8 cellular contexts compared by ENCODE assay signal in genomic region chr1:116737020-116737854, GRCh38. TPM values are rescaled to one million over a fixed set of nuclear protein-coding genes. Genes with fewer than 3 reads are reported as not detected.
A peak's percentile ranks its signal among the peaks of the same experiment; 100 is the strongest.
DNase-seq lines count a peak whose midpoint lies in the region; ATAC-seq, FAIRE-seq and TF ChIP-seq lines count a peak whose summit lies in the region.

No MANE protein-coding gene starts in this region.

- H3K27me3 ChIP-seq in IMR-90 (ENCODE audit: control insufficient read depth, insufficient read depth, low read length) = no peaks in the 10 kb centered on the region
- no peaks in the 10 kb centered on the region for H3K27me3 ChIP-seq in Peyer's patch
- H3K27me3 ChIP-seq in pancreas = no peaks in the 10 kb centered on the region
- H3K27me3 ChIP-seq in upper lobe of left lung = no peaks in the 10 kb centered on the region

- H3K18ac ChIP-seq in IMR-90 (ENCODE audit: low read depth, low read length) = no peak overlapping the region

- no peak overlapping the region for H2AFZ ChIP-seq in IMR-90 (replicated peaks; ENCODE audit: low read length, poor library complexity)

- H3K4me1 ChIP-seq in IMR-90 (ENCODE audit: control insufficient read depth, insufficient read depth, low read length) (no peaks in the 10 kb centered on the region), Peyer's patch (peaks cover 0 to 9% (median 1%) of the 10 kb centered on the region in 4 donors), pancreas (no peaks in the 10 kb centered on the region), upper lobe of left lung (peaks cover 0 to 6% (median 0%) of the 10 kb centered on the region in 4 donors)

- DNase-seq in CD14-positive monocyte (ENCODE audit: low spot score) (no peak), GM19240 (ENCODE audit: insufficient read length, low spot score) (peak; percentile 57), IMR-90 (peak; percentile 35), Peyer's patch (peak; percentile 58 to 86 (median 73)), foreskin fibroblast (peak; percentile 52 to 83), pancreas (peak; percentile 25 to 71 (median 52)), upper lobe of left lung (peak in 1 of 2 donors; percentile 43)

- WGBS in IMR-90 (ENCODE audit: extremely low coverage in 2 of 2, insufficient read length in 1 of 2), 2 experiments = 0% methylated on average over 1 of the region's 8 CpGs; no CpG with 5 or more reads in 1 of the 2 experiments
- WGBS in pancreas, 2 donors = 48 to 50% methylated on average over 8 of the region's 8 CpGs
- WGBS in upper lobe of left lung, 2 donors = 50 to 53% methylated on average over 8 of the region's 8 CpGs

- H3K56ac ChIP-seq in IMR-90 (ENCODE audit: extremely low read depth, insufficient read depth, low read length) = no peak overlapping the region

- no peak overlapping the region for H3K23ac ChIP-seq in IMR-90 (ENCODE audit: low read depth, low read length)

- peaks cover 0 to 7% of the 10 kb centered on the region in 2 donors for H3K36me3 Mint-ChIP-seq in CD14-positive monocyte
- peaks cover 32% of the 10 kb centered on the region for H3K36me3 Mint-ChIP-seq in activated T-helper 17 cell treated with anti-CD3 and anti-CD28 coated beads, Interleukin-2, amount 50 U/mL, for 72 hours (ENCODE audit: low read depth)

- H3K14ac ChIP-seq in IMR-90 (replicated peaks; ENCODE audit: low read depth, low read length) = no peak overlapping the region

- in situ Hi-C loops in IMR-90 (cut with MboI; ENCODE audit: low sequenced_read_pairs) = loop anchor here (25.0 kb wide), 1 partner anchor 550 kb away; no protein-coding TSS in a partner anchor

- no peaks in the 10 kb centered on the region for H3K9me1 ChIP-seq in IMR-90 (ENCODE audit: insufficient read depth, low read length)

- no peaks in the 10 kb centered on the region for H4K20me1 ChIP-seq in IMR-90 (ENCODE audit: insufficient read depth, low read length)

- TF ChIP-seq CTCF in CD14-positive monocyte (IDR thresholded peaks at IDR 0.05) (peak; percentile 83), IMR-90 (conservative IDR thresholded peaks at IDR 0.05; ENCODE audit: low read depth, low read length) (peak; percentile 75), Peyer's patch (IDR thresholded peaks at IDR 0.05) (peak; percentile 57 to 91 (median 78)), foreskin fibroblast (IDR thresholded peaks at IDR 0.05; ENCODE audit: low read depth, low read length) (peak; percentile 89), pancreas (IDR thresholded peaks at IDR 0.05) (peak in 3 of 4 donors; percentile 57 to 63 (median 61)), upper lobe of left lung (IDR thresholded peaks at IDR 0.05) (peak; percentile 41 to 72 (median 62))

- H3K4me3 ChIP-seq in IMR-90 (ENCODE audit: insufficient read depth, low read depth, low read length) = no peak overlapping the region
- no peak overlapping the region for H3K4me3 ChIP-seq in Peyer's patch
- no peak overlapping the region for H3K4me3 ChIP-seq in foreskin fibroblast (ENCODE audit: low read depth in 1 of 2, low read length in 2 of 2)
- no peak overlapping the region for H3K4me3 ChIP-seq in pancreas
- no peak overlapping the region for H3K4me3 ChIP-seq in upper lobe of left lung

- TF ChIP-seq EP300 in upper lobe of left lung (IDR thresholded peaks at IDR 0.05) = no peak

- POLR2A ChIA-PET in IMR-90 (lab: Charles Lee; ENCODE audit: unreplicated experiment) = no interaction called here

- dilution Hi-C loops in IMR-90 (cut with HindIII; ENCODE audit: low sequenced_read_pairs, unreplicated experiment) = no loop called here

- no peak overlapping the region for H2BK15ac ChIP-seq in IMR-90 (ENCODE audit: low read depth, low read length)

- ATAC-seq in IMR-90 (ENCODE audit: low read depth) = peak; percentile 80
- peak; percentile 62 for ATAC-seq in activated T-helper 17 cell treated with anti-CD3 and anti-CD28 coated beads, Interleukin-2, amount 50 U/mL, for 72 hours (replicated peaks)
- ATAC-seq in pancreas = peak; percentile 82 to 94 (median 92)
- peak in 1 of 2 donors; percentile 77 for ATAC-seq in upper lobe of left lung (ENCODE audit: low FRiP score in 2 of 2)

- no peak for FAIRE-seq in pancreas (lab: Jason Lieb, UNC)

- H3K9me3 ChIP-seq in IMR-90 (ENCODE audit: control insufficient read depth, insufficient read depth, low read length) = peaks cover 7% of the 10 kb centered on the region
- H3K9me3 ChIP-seq in Peyer's patch = peaks cover 0 to 2% (median 0%) of the 10 kb centered on the region in 4 donors
- no peaks in the 10 kb centered on the region for H3K9me3 ChIP-seq in pancreas
- peaks cover 0 to 5% (median under 1%) of the 10 kb centered on the region in 4 donors for H3K9me3 ChIP-seq in upper lobe of left lung

- peak overlapping the region in 1 of 7 donors; percentile 50 for H3K27ac Mint-ChIP-seq in CD14-positive monocyte
- H3K27ac Mint-ChIP-seq in activated T-helper 17 cell treated with anti-CD3 and anti-CD28 coated beads, Interleukin-2, amount 50 U/mL, for 72 hours = peak overlapping the region; percentile 100

- no peak overlapping the region for H2AK9ac ChIP-seq in IMR-90 (replicated peaks; ENCODE audit: low read depth, low read length, poor library complexity)

- intact Hi-C loops in CD14-positive monocyte (cut with micrococcal nuclease) (loop anchor here (5.0 to 10.0 kb wide), 4 partner anchors 80 to 390 kb away; no protein-coding TSS in a partner anchor), IMR-90 (cut with micrococcal nuclease) (loop anchor here (1.0 to 5.0 kb wide), 4 partner anchors 80 to 545 kb away; partner anchors contain the start of gene TTF2), pancreas (cut with DNase I) (loop anchor here in 2 of 3 donors (5.0 kb wide), 2 partner anchors 315 to 320 kb away; no protein-coding TSS in a partner anchor)

- no peak overlapping the region for H3K4ac ChIP-seq in IMR-90 (ENCODE audit: low read depth, low read length)

- H2BK120ac ChIP-seq in IMR-90 (ENCODE audit: low read depth, low read length) = no peak overlapping the region

- H3K9me3 Mint-ChIP-seq in CD14-positive monocyte = peaks cover 2 to 13% (median 6%) of the 10 kb centered on the region in 7 donors
- peaks cover 11% of the 10 kb centered on the region for H3K9me3 Mint-ChIP-seq in activated T-helper 17 cell treated with anti-CD3 and anti-CD28 coated beads, Interleukin-2, amount 50 U/mL, for 72 hours

- peaks cover 42% of the 10 kb centered on the region for H3K4me1 Mint-ChIP-seq in CD14-positive monocyte
- H3K4me1 Mint-ChIP-seq in activated T-helper 17 cell treated with anti-CD3 and anti-CD28 coated beads, Interleukin-2, amount 50 U/mL, for 72 hours = peaks cover 50% of the 10 kb centered on the region

- no TSS peak for BruUV-seq in IMR-90 (replicated peaks; lab: Mats Ljungman, UMichigan)

- no peak overlapping the region for H4K91ac ChIP-seq in IMR-90 (ENCODE audit: insufficient read depth, low read depth, low read length)

- no peak overlapping the region for H2AK5ac ChIP-seq in IMR-90 (ENCODE audit: low read depth, low read length)

- H3K27me3 Mint-ChIP-seq in CD14-positive monocyte (ENCODE audit: low read depth in 3 of 3) = peaks cover 0 to 4% (median 1%) of the 10 kb centered on the region in 3 donors
- H3K27me3 Mint-ChIP-seq in activated T-helper 17 cell treated with anti-CD3 and anti-CD28 coated beads, Interleukin-2, amount 50 U/mL, for 72 hours = no peaks in the 10 kb centered on the region

- H4K5ac ChIP-seq in IMR-90 (ENCODE audit: low read depth, low read length) = no peak overlapping the region

- no peak overlapping the region for H2BK20ac ChIP-seq in IMR-90 (ENCODE audit: low read depth, low read length)

- no peak overlapping the region for H3K4me2 ChIP-seq in IMR-90 (ENCODE audit: low read depth, low read length)

- H3K4me3 Mint-ChIP-seq in CD14-positive monocyte = no peak overlapping the region
- H3K4me3 Mint-ChIP-seq in activated T-helper 17 cell treated with anti-CD3 and anti-CD28 coated beads, Interleukin-2, amount 50 U/mL, for 72 hours = peak overlapping the region; percentile 93

- no peaks in the 10 kb centered on the region for H3K79me1 ChIP-seq in IMR-90 (ENCODE audit: low read depth in 1 of 2, low read length in 2 of 2)

- H3K36me3 ChIP-seq in IMR-90 (ENCODE audit: control insufficient read depth, insufficient read depth, low read length) = no peaks in the 10 kb centered on the region
- no peaks in the 10 kb centered on the region for H3K36me3 ChIP-seq in Peyer's patch
- no peaks in the 10 kb centered on the region for H3K36me3 ChIP-seq in pancreas
- no peaks in the 10 kb centered on the region for H3K36me3 ChIP-seq in upper lobe of left lung

- H3K9ac ChIP-seq in IMR-90 (ENCODE audit: low read depth, low read length) = no peak overlapping the region

- H2BK5ac ChIP-seq in IMR-90 (ENCODE audit: low read depth, low read length, poor library complexity, severe bottlenecking) = no peak overlapping the region

- no peak for TF ChIP-seq POLR2A in IMR-90 (IDR thresholded peaks at IDR 0.05; ENCODE audit: low read depth, low read length)
- TF ChIP-seq POLR2A in Peyer's patch (IDR thresholded peaks at IDR 0.05) = no peak
- no peak for TF ChIP-seq POLR2A in upper lobe of left lung (IDR thresholded peaks at IDR 0.05)

- CTCF ChIA-PET in IMR-90 (lab: Yijun Ruan, JAX) = interaction anchor here (0.7 to 1.5 kb wide), 7 partner anchors 8 to 321 kb away, joined by 3 to 4 read pairs (median 3); no protein-coding TSS in a partner anchor

- H3K27ac ChIP-seq in IMR-90 (ENCODE audit: insufficient read depth, low read length) = no peak overlapping the region
- peak overlapping the region; percentile 50 to 69 (median 66) for H3K27ac ChIP-seq in Peyer's patch
- no peak overlapping the region for H3K27ac ChIP-seq in pancreas
- H3K27ac ChIP-seq in upper lobe of left lung = peak overlapping the region in 2 of 4 donors; percentile 12 to 31

- peak; percentile 71 for TF ChIP-seq RAD21 in IMR-90 (IDR thresholded peaks at IDR 0.05; ENCODE audit: low read length)

- no peak overlapping the region for H4K8ac ChIP-seq in IMR-90 (ENCODE audit: low read depth in 2 of 2, low read length in 2 of 2)

TF ChIP-seq in IMR-90, 13 proteins besides CTCF, POLR2A, EP300 and RAD21:
- peak; percentile 86 for TF ChIP-seq SMC3 (IDR thresholded peaks at IDR 0.05; ENCODE audit: low read depth, low read length)
- no peak for TF ChIP-seq CEBPB (IDR thresholded peaks at IDR 0.05; ENCODE audit: low read depth, low read length)

RNA-seq across cellular contexts. Expression of gene CD2, which starts 17.0 kb away (rescaled TPM):
- polyA plus RNA-seq in CD14-positive monocyte (1 to 10 TPM; 2.1 to 3.6 TPM), IMR-90 (2012; rRNA removed) (not detected in 2 replicates), pancreas (under 1 TPM; 0.61 to 0.72 TPM)
- total RNA-seq in IMR-90 (2012; rRNA removed) (not detected in 2 replicates), Peyer's patch (10 to 100 TPM in 3 of 4 donors, 1 to 10 TPM in 1; 9.6 to 36.3 (median 20.9) TPM), pancreas (1 to 10 TPM in 3 of 6 donors, under 1 TPM in 3; 0.16 to 1.9 (median 1.1) TPM), upper lobe of left lung (10 to 100 TPM in 2 of 6 donors, 1 to 10 TPM in 4; 3.8 to 23.5 (median 7.9) TPM)
- not detected in 2 replicates for polyA plus RNA-seq in IMR-90 (2012; cell fraction: cytosol; rRNA removed)
- not detected in 2 replicates for polyA plus RNA-seq in IMR-90 (2012; cell fraction: nucleus; rRNA removed; ENCODE audit: low replicate concordance)
- total RNA-seq in activated T-helper 17 cell treated with anti-CD3 and anti-CD28 coated beads, Interleukin-2, amount 50 U/mL, for 72 hours = 100 to 1,000 TPM; 303 to 473 TPM

Comparison
In these comparisons a context has a peak if more than half of its experiments do, and no peak if none do; other contexts are left out.
1. H3K27ac ChIP-seq: peak in Peyer's patch (4 of 4); none in IMR-90 (single experiment) and pancreas (0 of 4).
2. RNA of gene CD2, which starts 17.0 kb away (total RNA-seq): 303 to 473 TPM in activated T-helper 17 cell treated with anti-CD3 and anti-CD28 coated beads, Interleukin-2, amount 50 U/mL, for 72 hours; 9.6 to 36.3 TPM in Peyer's patch, 3.8 to 23.5 TPM in upper lobe of left lung, 0.16 to 1.9 TPM in pancreas and not detected in IMR-90; every median in the first group is over 4 times any median in the second.
3. Peak in every context shown above with its lines, with median percentiles within 50 percentile points of each other: CTCF ChIP-seq.